In genomic region chr9:35845824-35846771, GRCh38 we compare ENCODE assay signal across 1 cellular context.
TF ChIP-seq lines count a peak whose summit lies in the region.

No MANE protein-coding gene starts in this region.

TF ChIP-seq in GM12878, 131 proteins besides CTCF, POLR2A, EP300 and RAD21:
- TF ChIP-seq SREBF1 (IDR thresholded peaks at IDR 0.05; ENCODE audit: low read length) (no peak), REST (IDR thresholded peaks at IDR 0.05; ENCODE audit: low read depth, low read length) (no peak), HDGF (IDR thresholded peaks at IDR 0.05) (peak; percentile 81; the same call in 1 of the 2 replicates), POLR2AphosphoS5 (IDR thresholded peaks at IDR 0.05; ENCODE audit: low read length) (no peak), HDAC2 (IDR thresholded peaks at IDR 0.05) (no peak), EED (IDR thresholded peaks at IDR 0.05; ENCODE audit: low read depth) (0 out of 2 replicates have a peak, but pooled peaks have one; percentile 19), SUZ12 (IDR thresholded peaks at IDR 0.05; ENCODE audit: unreplicated experiment) (no peak)
